18 cellular contexts compared by ENCODE assay signal in the genomic region with DNA sequence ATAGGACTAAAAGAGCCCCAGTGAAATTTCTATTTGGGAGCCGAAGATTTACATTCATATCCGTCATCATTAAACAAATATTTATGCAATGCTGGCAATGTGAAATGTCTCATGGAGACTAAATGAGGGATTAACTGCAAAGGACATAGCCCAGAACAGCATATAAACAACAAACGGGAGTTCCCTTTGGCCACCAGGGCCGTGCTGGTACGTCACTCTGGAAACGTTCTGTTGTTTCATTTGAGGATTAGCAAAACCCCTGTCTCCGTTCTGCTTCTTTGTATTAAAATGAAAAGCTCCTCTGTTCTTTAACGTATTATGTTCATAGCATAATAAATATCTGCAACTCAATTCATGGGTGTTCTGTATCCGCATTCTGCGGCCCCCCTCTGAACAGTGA.
A peak's percentile ranks its signal among the peaks of the same experiment; 100 is the strongest.
DNase-seq lines count a peak whose midpoint lies in the region; ATAC-seq and TF ChIP-seq lines count a peak whose summit lies in the region.
"Had no signal": no experiment of that assay in that cellular context is flagged by ENCODE, and none has a peak within 500 bp of the region (broad histone marks: within the 10 kb centered on the region; RNA-seq: fewer than 3 reads in every experiment).

No MANE protein-coding gene starts in this region.

- H3K4me3 Mint-ChIP-seq in activated CD4-positive, alpha-beta T cell treated with anti-CD3 and anti-CD28 coated beads, Interleukin-2, amount 10 ng/mL, durations not matched to agents 7 days and 5 days, result no peak overlapping the region
- H3K4me3 Mint-ChIP-seq: activated naive CD8-positive, alpha-beta T cell treated with anti-CD3 and anti-CD28 coated beads for 36 hours; CD8-positive, alpha-beta memory T cell; stimulated activated memory B cell treated with anti-CD40 and anti-IgM and Interleukin-4, amounts not matched to agents 10 μg/mL and 1 μg/mL and 100 μg/mL, for 72 hours; T-helper 1 cell treated with Interleukin-12 subunit alpha and Interleukin-12 subunit beta and Interleukin-4 antibody, amounts not matched to agents 30 μg/mL and 1 μg/mL, for 36 hours had no signal

- ATAC-seq in mucosa of descending colon (peak; percentile 35), upper lobe of left lung (ENCODE audit: low FRiP score in 2 of 2) (no peak)
- ATAC-seq: stimulated activated memory B cell treated with anti-CD40 and anti-IgM and Interleukin-4, amounts not matched to agents 10 μg/mL and 1 μg/mL and 100 μg/mL, for 72 hours had no signal

- TF ChIP-seq EP300 in upper lobe of left lung (IDR thresholded peaks at IDR 0.05), result peak in 1 of 4 donors; percentile 71

- CTCF ChIA-PET in activated CD4-positive, alpha-beta T cell treated with anti-CD3 and anti-CD28 coated beads, Interleukin-2, amount 10 ng/mL, durations not matched to agents 7 days and 5 days (lab: Charles Lee), result interaction anchor here (0.6 kb wide), 1 partner anchor 12 kb away, joined by 3 read pairs; no protein-coding TSS in a partner anchor

- H3K27me3 ChIP-seq in esophagus squamous epithelium (no peaks in the 10 kb centered on the region), upper lobe of left lung (no peaks in the 10 kb centered on the region)
- H3K27me3 ChIP-seq: vagina had no signal

- no peak for DNase-seq in activated CD4-positive, alpha-beta T cell treated with anti-CD3 and anti-CD28 coated beads, Interleukin-2, amount 10 ng/mL, durations not matched to agents 7 days and 5 days
- DNase-seq in activated CD4-positive, alpha-beta T cell treated with anti-CD3 and anti-CD28 coated beads for 48 hours, result no peak
- DNase-seq in esophagus squamous epithelium (lab: John Stamatoyannopoulos, UW) (no peak), mucosa of descending colon (no peak), upper lobe of left lung (no peak), SHP77 (lab: John Stamatoyannopoulos, UW) (no peak), glomerular visceral epithelial cell (ENCODE audit: extremely low spot score) (no peak), GDM1 (lab: John Stamatoyannopoulos, UW) (no peak)
- DNase-seq: activated CD4-positive, alpha-beta T cell treated with anti-CD3 and anti-CD28 coated beads for 1 hour; activated naive CD8-positive, alpha-beta T cell treated with anti-CD3 and anti-CD28 coated beads for 36 hours; activated T-cell treated with anti-CD3 and anti-CD28 coated beads, Interleukin-2, amount 50 U/mL, for 1 hour; CD8-positive, alpha-beta memory T cell; islet precursor cell; NCI-H2029; NCI-H69 had no signal

- H3K27ac Mint-ChIP-seq in activated CD4-positive, alpha-beta T cell treated with anti-CD3 and anti-CD28 coated beads, Interleukin-2, amount 10 ng/mL, durations not matched to agents 7 days and 5 days, result peak overlapping the region; percentile 33
- H3K27ac Mint-ChIP-seq: activated naive CD8-positive, alpha-beta T cell treated with anti-CD3 and anti-CD28 coated beads for 36 hours; stimulated activated memory B cell treated with anti-CD40 and anti-IgM and Interleukin-4, amounts not matched to agents 10 μg/mL and 1 μg/mL and 100 μg/mL, for 72 hours; T-helper 1 cell treated with Interleukin-12 subunit alpha and Interleukin-12 subunit beta and Interleukin-4 antibody, amounts not matched to agents 30 μg/mL and 1 μg/mL, for 36 hours had no signal

- H3K36me3 ChIP-seq in esophagus squamous epithelium (no peaks in the 10 kb centered on the region), mucosa of descending colon (ENCODE audit: low read depth) (no peaks in the 10 kb centered on the region), upper lobe of left lung (no peaks in the 10 kb centered on the region)
- H3K36me3 ChIP-seq: vagina had no signal

- no peaks in the 10 kb centered on the region for H3K36me3 Mint-ChIP-seq in activated CD4-positive, alpha-beta T cell treated with anti-CD3 and anti-CD28 coated beads, Interleukin-2, amount 10 ng/mL, durations not matched to agents 7 days and 5 days (ENCODE audit: low read depth)
- H3K36me3 Mint-ChIP-seq: activated naive CD8-positive, alpha-beta T cell treated with anti-CD3 and anti-CD28 coated beads for 36 hours; stimulated activated memory B cell treated with anti-CD40 and anti-IgM and Interleukin-4, amounts not matched to agents 10 μg/mL and 1 μg/mL and 100 μg/mL, for 72 hours had no signal

- TF ChIP-seq POLR2A in esophagus squamous epithelium (IDR thresholded peaks at IDR 0.05) (no peak), upper lobe of left lung (IDR thresholded peaks at IDR 0.05) (no peak)

- peaks cover 0 to 46% (median 17%) of the 10 kb centered on the region in 3 donors for H3K4me1 ChIP-seq in esophagus squamous epithelium
- no peaks in the 10 kb centered on the region for H3K4me1 ChIP-seq in mucosa of descending colon (ENCODE audit: low read depth)
- H3K4me1 ChIP-seq in upper lobe of left lung, result peaks cover 6 to 14% (median 12%) of the 10 kb centered on the region in 4 donors
- H3K4me1 ChIP-seq: vagina had no signal

- WGBS in esophagus squamous epithelium, 2 donors, result 36 to 52% methylated on average over 10 of the region's 10 CpGs
- 56 to 61% methylated on average over 10 of the region's 10 CpGs for WGBS in upper lobe of left lung, 2 donors

- peak overlapping the region in 3 of 4 donors; percentile 31 to 63 (median 57) for H3K27ac ChIP-seq in esophagus squamous epithelium
- peak overlapping the region; percentile 50 to 81 (median 67) for H3K27ac ChIP-seq in upper lobe of left lung
- H3K27ac ChIP-seq: vagina had no signal

- intact Hi-C loops in esophagus squamous epithelium (cut with DNase I), result no loop called here
- intact Hi-C loops in mucosa of descending colon (cut with DNase I, micrococcal nuclease), result no loop called here

- peaks cover 4% of the 10 kb centered on the region for H3K9me3 Mint-ChIP-seq in activated CD4-positive, alpha-beta T cell treated with anti-CD3 and anti-CD28 coated beads, Interleukin-2, amount 10 ng/mL, durations not matched to agents 7 days and 5 days
- H3K9me3 Mint-ChIP-seq: activated naive CD8-positive, alpha-beta T cell treated with anti-CD3 and anti-CD28 coated beads for 36 hours; CD8-positive, alpha-beta memory T cell; T-helper 1 cell treated with Interleukin-12 subunit alpha and Interleukin-12 subunit beta and Interleukin-4 antibody, amounts not matched to agents 30 μg/mL and 1 μg/mL, for 36 hours had no signal

- H3K9me3 ChIP-seq in esophagus squamous epithelium, result no peaks in the 10 kb centered on the region
- H3K9me3 ChIP-seq in mucosa of descending colon, result no peaks in the 10 kb centered on the region
- no peaks in the 10 kb centered on the region for H3K9me3 ChIP-seq in upper lobe of left lung
- H3K9me3 ChIP-seq: vagina had no signal

- no peak overlapping the region for H3K4me3 ChIP-seq in esophagus squamous epithelium
- H3K4me3 ChIP-seq in mucosa of descending colon, result no peak overlapping the region
- no peak overlapping the region for H3K4me3 ChIP-seq in upper lobe of left lung
- H3K4me3 ChIP-seq: vagina had no signal

- H3K4me1 Mint-ChIP-seq in activated CD4-positive, alpha-beta T cell treated with anti-CD3 and anti-CD28 coated beads, Interleukin-2, amount 10 ng/mL, durations not matched to agents 7 days and 5 days, result no peaks in the 10 kb centered on the region
- H3K4me1 Mint-ChIP-seq: activated naive CD8-positive, alpha-beta T cell treated with anti-CD3 and anti-CD28 coated beads for 36 hours; CD8-positive, alpha-beta memory T cell had no signal

- POLR2A ChIA-PET in activated CD4-positive, alpha-beta T cell treated with anti-CD3 and anti-CD28 coated beads, Interleukin-2, amount 10 ng/mL, durations not matched to agents 7 days and 5 days (lab: Charles Lee), result no interaction called here

- H3K27me3 Mint-ChIP-seq in activated CD4-positive, alpha-beta T cell treated with anti-CD3 and anti-CD28 coated beads, Interleukin-2, amount 10 ng/mL, durations not matched to agents 7 days and 5 days, result no peaks in the 10 kb centered on the region
- H3K27me3 Mint-ChIP-seq: activated naive CD8-positive, alpha-beta T cell treated with anti-CD3 and anti-CD28 coated beads for 36 hours; stimulated activated memory B cell treated with anti-CD40 and anti-IgM and Interleukin-4, amounts not matched to agents 10 μg/mL and 1 μg/mL and 100 μg/mL, for 72 hours had no signal

- TF ChIP-seq CTCF in esophagus squamous epithelium (IDR thresholded peaks at IDR 0.05) (peak in 1 of 6 experiments; percentile 25), mucosa of descending colon (IDR thresholded peaks at IDR 0.05) (no peak), upper lobe of left lung (IDR thresholded peaks at IDR 0.05) (no peak)
